In genomic region chr12:3065846-3066245, GRCh38 we compare ENCODE assay signal across 1 cellular context. TPM values are rescaled to one million over a fixed set of nuclear protein-coding genes. Genes with fewer than 3 reads are reported as not detected.
"Had no signal": no experiment of that assay in that cellular context is flagged by ENCODE, and none has a peak within 500 bp of the region (broad histone marks: within the 10 kb centered on the region; RNA-seq: fewer than 3 reads in every experiment).

No MANE protein-coding gene starts in this region.

RNA-seq across cellular contexts. Expression of gene TSPAN9, which starts 11.3 kb away (rescaled TPM):
- polyA plus RNA-seq: naive thymus-derived CD8-positive, alpha-beta T cell had no signal
